1 cellular context compared by ENCODE assay signal in the genomic region with DNA sequence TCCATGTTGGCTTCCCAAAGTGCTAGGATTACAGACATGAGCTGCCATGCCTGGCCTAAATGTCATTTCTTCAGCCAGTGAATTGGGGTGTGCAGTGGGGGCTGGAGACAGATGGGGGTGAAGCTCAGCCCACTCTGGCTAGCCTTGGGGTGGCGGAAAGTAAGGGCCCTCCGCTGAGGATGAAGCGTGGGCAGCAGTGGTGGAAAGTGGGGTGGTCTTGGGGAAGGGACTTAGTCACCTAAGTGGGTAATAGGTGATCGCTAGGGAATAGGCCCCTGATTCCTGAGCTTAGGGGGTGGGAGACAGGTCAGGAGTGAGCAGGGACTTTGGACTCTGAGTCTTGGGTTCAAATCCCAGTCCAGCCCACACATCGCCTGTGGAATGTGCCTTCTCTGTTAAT.
TF ChIP-seq lines count a peak whose summit lies in the region.

No MANE protein-coding gene starts in this region.

TF ChIP-seq in WTC11, 78 proteins besides CTCF, POLR2A, EP300 and RAD21 (continued from another document):
- TF ChIP-seq, protein P1, sequence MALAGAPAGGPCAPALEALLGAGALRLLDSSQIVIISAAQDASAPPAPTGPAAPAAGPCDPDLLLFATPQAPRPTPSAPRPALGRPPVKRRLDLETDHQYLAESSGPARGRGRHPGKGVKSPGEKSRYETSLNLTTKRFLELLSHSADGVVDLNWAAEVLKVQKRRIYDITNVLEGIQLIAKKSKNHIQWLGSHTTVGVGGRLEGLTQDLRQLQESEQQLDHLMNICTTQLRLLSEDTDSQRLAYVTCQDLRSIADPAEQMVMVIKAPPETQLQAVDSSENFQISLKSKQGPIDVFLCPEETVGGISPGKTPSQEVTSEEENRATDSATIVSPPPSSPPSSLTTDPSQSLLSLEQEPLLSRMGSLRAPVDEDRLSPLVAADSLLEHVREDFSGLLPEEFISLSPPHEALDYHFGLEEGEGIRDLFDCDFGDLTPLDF (CRISPR knock-in tag; IDR thresholded peaks at IDR 0.05) = no peak
